In the genomic region with DNA sequence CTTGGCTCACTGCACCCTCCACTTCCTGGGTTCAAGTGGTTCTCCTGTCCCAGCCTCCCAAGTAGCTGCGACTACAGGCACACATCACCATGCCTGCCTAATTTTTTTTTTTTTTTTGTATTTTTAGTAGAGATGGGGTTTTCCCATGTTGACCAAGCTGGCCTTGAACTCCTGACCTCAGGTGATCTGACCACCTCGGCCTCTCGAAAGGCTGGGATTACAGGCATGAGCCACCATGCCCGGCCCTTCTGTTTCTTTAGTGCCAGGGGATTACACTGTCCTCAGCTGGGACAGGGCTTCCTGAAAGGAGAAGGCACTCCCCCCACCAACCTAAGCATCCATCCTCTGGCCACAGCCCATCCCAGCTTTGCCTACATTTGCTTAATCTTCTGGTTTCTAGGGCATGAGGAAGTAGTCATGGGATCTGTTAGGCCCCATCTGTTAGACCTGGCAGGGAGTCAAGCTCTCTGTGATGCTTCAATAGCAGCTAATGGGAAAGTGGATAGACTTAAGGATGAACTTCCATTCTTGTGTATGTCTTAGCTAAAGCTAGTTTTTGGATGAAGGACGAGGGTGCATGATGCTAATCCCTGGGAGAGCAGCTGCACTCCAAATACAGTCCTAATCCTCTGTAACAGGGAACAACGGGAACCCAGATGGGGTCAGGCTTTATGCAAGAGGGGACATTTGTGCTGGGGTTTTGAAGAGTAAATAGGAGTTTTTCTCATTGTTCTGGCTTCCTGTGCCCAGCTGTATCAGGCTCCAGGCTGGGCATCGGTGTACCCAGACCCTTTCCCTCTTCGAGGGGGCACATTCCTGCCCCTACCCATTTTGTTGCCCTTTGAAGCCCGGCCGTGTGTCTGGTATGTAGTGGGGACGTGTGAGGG, we compare ENCODE assay signal across 14 cellular contexts. TPM values are rescaled to one million over a fixed set of nuclear protein-coding genes. Genes with fewer than 3 reads are reported as not detected.
DNase-seq lines count a peak whose midpoint lies in the region; ATAC-seq and TF ChIP-seq lines count a peak whose summit lies in the region.
"Had no signal": no experiment of that assay in that cellular context is flagged by ENCODE, and none has a peak within 500 bp of the region (broad histone marks: within the 10 kb centered on the region; RNA-seq: fewer than 3 reads in every experiment).

No MANE protein-coding gene starts in this region.

- no peak overlapping the region; the same call in 1 of the 2 replicates for H3K27ac ChIP-seq in MM.1S (ENCODE audit: low read length)
- H3K27ac ChIP-seq in neural progenitor cell = no peak overlapping the region
- H3K27ac ChIP-seq: RWPE1 had no signal

- peaks cover 23 to 28% of the 10 kb centered on the region in 2 donors for H3K36me3 Mint-ChIP-seq in activated T-cell treated with anti-CD3 and anti-CD28 coated beads, Interleukin-2, amount 50 U/mL, for 72 hours (ENCODE audit: insufficient read depth in 2 of 2)
- peaks cover 42% of the 10 kb centered on the region for H3K36me3 Mint-ChIP-seq in activated CD4-positive, alpha-beta memory T cell treated with anti-CD3 and anti-CD28 coated beads, Interleukin-2, amount 10 ng/mL, durations not matched to agents 7 days and 5 days (ENCODE audit: low read depth)
- H3K36me3 Mint-ChIP-seq in neural progenitor cell = no peaks in the 10 kb centered on the region

- H3K4me1 Mint-ChIP-seq in activated T-cell treated with anti-CD3 and anti-CD28 coated beads, Interleukin-2, amount 50 U/mL, for 72 hours (ENCODE audit: low read depth) = peaks cover 55% of the 10 kb centered on the region
- H3K4me1 Mint-ChIP-seq in activated CD4-positive, alpha-beta memory T cell treated with anti-CD3 and anti-CD28 coated beads, Interleukin-2, amount 10 ng/mL, durations not matched to agents 7 days and 5 days = peaks cover 61% of the 10 kb centered on the region
- peaks cover 3% of the 10 kb centered on the region for H3K4me1 Mint-ChIP-seq in neural progenitor cell

- TF ChIP-seq CTCF in MM.1S (IDR thresholded peaks at IDR 0.05; ENCODE audit: low read length) (no peak), neural progenitor cell (IDR thresholded peaks at IDR 0.05) (no peak)

- DNase-seq in activated T-cell treated with anti-CD3 and anti-CD28 coated beads, Interleukin-2, amount 50 U/mL, for 72 hours = no peak
- no peak for DNase-seq in activated T-cell treated with anti-CD3 and anti-CD28 coated beads, Interleukin-2, amount 50 U/mL, for 1 hour
- DNase-seq in MM.1S (no peak), neural progenitor cell (ENCODE audit: low spot score) (peak; percentile 38), kidney tubule cell (ENCODE audit: low spot score) (no peak), HT-29 (ENCODE audit: low spot score) (no peak), retina (no peak)
- no peak for DNase-seq in activated CD4-positive, alpha-beta memory T cell treated with anti-CD3 and anti-CD28 coated beads, Interleukin-2, amount 10 ng/mL, durations not matched to agents 7 days and 5 days
- DNase-seq: C1 segment of cervical spinal cord; central memory CD4-positive, alpha-beta T cell; glutamatergic neuron; GOT3; NCI-H1417 had no signal

- H3K36me3 ChIP-seq in MM.1S (replicated peaks; ENCODE audit: insufficient read depth, low read length) (peaks cover 8% of the 10 kb centered on the region), neural progenitor cell (no peaks in the 10 kb centered on the region)

- H3K4me3 Mint-ChIP-seq in activated T-cell treated with anti-CD3 and anti-CD28 coated beads, Interleukin-2, amount 50 U/mL, for 72 hours = peak overlapping the region; percentile 63 to 97
- peak overlapping the region; percentile 60 for H3K4me3 Mint-ChIP-seq in activated CD4-positive, alpha-beta memory T cell treated with anti-CD3 and anti-CD28 coated beads, Interleukin-2, amount 10 ng/mL, durations not matched to agents 7 days and 5 days
- no peak overlapping the region for H3K4me3 Mint-ChIP-seq in neural progenitor cell

- H3K9me3 ChIP-seq in MM.1S (replicated peaks; ENCODE audit: insufficient read depth, low read length) (no peaks in the 10 kb centered on the region), neural progenitor cell (ENCODE audit: low read depth) (no peaks in the 10 kb centered on the region)

- H3K4me2 ChIP-seq in MM.1S (ENCODE audit: low read depth, low read length) = peak overlapping the region; percentile 59
- no peak overlapping the region for H3K4me2 ChIP-seq in neural progenitor cell

- H3K27me3 Mint-ChIP-seq in activated T-cell treated with anti-CD3 and anti-CD28 coated beads, Interleukin-2, amount 50 U/mL, for 72 hours (ENCODE audit: low read depth) = no peaks in the 10 kb centered on the region
- H3K27me3 Mint-ChIP-seq in activated CD4-positive, alpha-beta memory T cell treated with anti-CD3 and anti-CD28 coated beads, Interleukin-2, amount 10 ng/mL, durations not matched to agents 7 days and 5 days = no peaks in the 10 kb centered on the region
- peaks cover 9% of the 10 kb centered on the region for H3K27me3 Mint-ChIP-seq in neural progenitor cell (ENCODE audit: insufficient read depth, low read depth)

- H4K20me1 ChIP-seq in MM.1S (ENCODE audit: insufficient read depth, low read length) (peaks cover 5% of the 10 kb centered on the region; the same call in 1 of the 2 replicates), neural progenitor cell (ENCODE audit: low read depth) (no peaks in the 10 kb centered on the region)

- H3K9ac ChIP-seq in MM.1S (ENCODE audit: low read length) (no peak overlapping the region), neural progenitor cell (no peak overlapping the region)

- ATAC-seq in activated T-cell treated with anti-CD3 and anti-CD28 coated beads, Interleukin-2, amount 50 U/mL, for 72 hours (replicated peaks in 1 of 2) = no peak

- H3K79me2 ChIP-seq in MM.1S (ENCODE audit: low read length) = peaks cover 81% of the 10 kb centered on the region
- H3K79me2 ChIP-seq in neural progenitor cell (ENCODE audit: low read depth) = no peaks in the 10 kb centered on the region

- POLR2A ChIA-PET in activated CD4-positive, alpha-beta memory T cell treated with anti-CD3 and anti-CD28 coated beads, Interleukin-2, amount 10 ng/mL, durations not matched to agents 7 days and 5 days (lab: Charles Lee) = interaction anchor here (0.8 to 4.3 kb wide), 3 partner anchors 8 to 26 kb away, joined by 3 to 77 read pairs (median 4); a partner anchor contains a TSS

- peak overlapping the region; percentile 76 for H3K27ac Mint-ChIP-seq in activated T-cell treated with anti-CD3 and anti-CD28 coated beads, Interleukin-2, amount 50 U/mL, for 72 hours
- H3K27ac Mint-ChIP-seq in activated CD4-positive, alpha-beta memory T cell treated with anti-CD3 and anti-CD28 coated beads, Interleukin-2, amount 10 ng/mL, durations not matched to agents 7 days and 5 days = peak overlapping the region; percentile 32
- H3K27ac Mint-ChIP-seq in neural progenitor cell = no peak overlapping the region

- H3K9me2 ChIP-seq in MM.1S (replicated peaks; ENCODE audit: insufficient read depth, low read length) = no peaks in the 10 kb centered on the region

- no peak overlapping the region for H3K4me3 ChIP-seq in MM.1S (ENCODE audit: low read length)
- no peak overlapping the region for H3K4me3 ChIP-seq in neural progenitor cell

- peaks cover 2 to 15% of the 10 kb centered on the region in 2 donors for H3K9me3 Mint-ChIP-seq in activated T-cell treated with anti-CD3 and anti-CD28 coated beads, Interleukin-2, amount 50 U/mL, for 72 hours
- H3K9me3 Mint-ChIP-seq in activated CD4-positive, alpha-beta memory T cell treated with anti-CD3 and anti-CD28 coated beads, Interleukin-2, amount 10 ng/mL, durations not matched to agents 7 days and 5 days = peaks cover 7% of the 10 kb centered on the region
- peaks cover 9% of the 10 kb centered on the region for H3K9me3 Mint-ChIP-seq in neural progenitor cell

- H3K27me3 ChIP-seq in MM.1S (replicated peaks; ENCODE audit: insufficient read depth, low read length) (no peaks in the 10 kb centered on the region), neural progenitor cell (no peaks in the 10 kb centered on the region)

- H3K4me1 ChIP-seq in MM.1S (ENCODE audit: low read length) (peaks cover 40% of the 10 kb centered on the region), neural progenitor cell (no peaks in the 10 kb centered on the region)

- CTCF ChIA-PET in activated CD4-positive, alpha-beta memory T cell treated with anti-CD3 and anti-CD28 coated beads, Interleukin-2, amount 10 ng/mL, durations not matched to agents 7 days and 5 days (lab: Charles Lee) = no interaction called here

- no peak overlapping the region for H2AFZ ChIP-seq in MM.1S (ENCODE audit: low read length)
- H2AFZ ChIP-seq in neural progenitor cell (replicated peaks) = no peak overlapping the region

- H3F3A ChIP-seq in MM.1S (ENCODE audit: insufficient read depth, low read length) (peaks cover 32% of the 10 kb centered on the region), neural progenitor cell (ENCODE audit: low read depth) (peaks cover 7% of the 10 kb centered on the region)

RNA-seq across cellular contexts. Expression of a gene that starts 2.6 kb away (rescaled TPM):
- 100 to 1,000 TPM; 111 to 114 TPM for total RNA-seq in activated T-cell treated with anti-CD3 and anti-CD28 coated beads, Interleukin-2, amount 50 U/mL, for 72 hours
- 100 to 1,000 TPM; 105 to 107 TPM for total RNA-seq in activated CD4-positive, alpha-beta memory T cell treated with anti-CD3 and anti-CD28 coated beads, Interleukin-2, amount 10 ng/mL, durations not matched to agents 7 days and 5 days
- 0.15 TPM in 1 of 2 replicates, not detected in the other for total RNA-seq in neural progenitor cell (ENCODE audit: low replicate concordance)
- total RNA-seq in HT-29 (2014; rRNA removed; shearing (Covaris generic)) = 0.15 and 0.57 TPM in 2 replicates

RNA-seq across cellular contexts. Expression of a gene that starts 7.8 kb away (rescaled TPM):
- 10 to 100 TPM; 19.9 to 24.5 TPM for total RNA-seq in activated T-cell treated with anti-CD3 and anti-CD28 coated beads, Interleukin-2, amount 50 U/mL, for 72 hours
- total RNA-seq in activated CD4-positive, alpha-beta memory T cell treated with anti-CD3 and anti-CD28 coated beads, Interleukin-2, amount 10 ng/mL, durations not matched to agents 7 days and 5 days = 10 to 100 TPM; 26.4 to 28.1 TPM
- 0.65 and 1.5 TPM in 2 replicates for total RNA-seq in neural progenitor cell (ENCODE audit: low replicate concordance)
- total RNA-seq in HT-29 (2014; rRNA removed; shearing (Covaris generic)) = 110 and 119 TPM in 2 replicates

RNA-seq across cellular contexts. Expression of a gene that starts 35.6 kb away (rescaled TPM):
- total RNA-seq in activated T-cell treated with anti-CD3 and anti-CD28 coated beads, Interleukin-2, amount 50 U/mL, for 72 hours = 10 to 100 TPM; 49.0 to 68.4 TPM
- 10 to 100 TPM; 17.6 to 19.5 TPM for total RNA-seq in activated CD4-positive, alpha-beta memory T cell treated with anti-CD3 and anti-CD28 coated beads, Interleukin-2, amount 10 ng/mL, durations not matched to agents 7 days and 5 days
- total RNA-seq in neural progenitor cell (ENCODE audit: low replicate concordance) = 53.0 and 57.2 TPM in 2 replicates
- 63.7 and 65.7 TPM in 2 replicates for total RNA-seq in HT-29 (2014; rRNA removed; shearing (Covaris generic))

RNA-seq across cellular contexts. Expression of a gene that starts 37.7 kb away (rescaled TPM):
- total RNA-seq in activated T-cell treated with anti-CD3 and anti-CD28 coated beads, Interleukin-2, amount 50 U/mL, for 72 hours = 100 to 1,000 TPM; 130 to 162 TPM
- total RNA-seq in activated CD4-positive, alpha-beta memory T cell treated with anti-CD3 and anti-CD28 coated beads, Interleukin-2, amount 10 ng/mL, durations not matched to agents 7 days and 5 days = 100 to 1,000 TPM; 105 to 107 TPM
- 38.3 and 55.3 TPM in 2 replicates for total RNA-seq in neural progenitor cell (ENCODE audit: low replicate concordance)
- 43.8 and 74.2 TPM in 2 replicates for total RNA-seq in HT-29 (2014; rRNA removed; shearing (Covaris generic))

RNA-seq across cellular contexts. Expression of a gene that starts 54.6 kb away (rescaled TPM):
- total RNA-seq in activated T-cell treated with anti-CD3 and anti-CD28 coated beads, Interleukin-2, amount 50 U/mL, for 72 hours = 1 to 10 TPM; 1.8 to 2.5 TPM
- total RNA-seq in activated CD4-positive, alpha-beta memory T cell treated with anti-CD3 and anti-CD28 coated beads, Interleukin-2, amount 10 ng/mL, durations not matched to agents 7 days and 5 days = under 1 TPM; 0.28 to 0.60 TPM
- total RNA-seq in neural progenitor cell (ENCODE audit: low replicate concordance) = 0.25 and 1.5 TPM in 2 replicates
- total RNA-seq in HT-29 (2014; rRNA removed; shearing (Covaris generic)) = 0.64 TPM in 1 of 2 replicates, not detected in the other

Comparison
In these comparisons a context has a peak if more than half of its experiments do, and no peak if none do; other contexts are left out.
1. RNA of a gene that starts 2.6 kb away (total RNA-seq): 111 to 114 TPM in activated T-cell treated with anti-CD3 and anti-CD28 coated beads, Interleukin-2, amount 50 U/mL, for 72 hours and 105 to 107 TPM in activated CD4-positive, alpha-beta memory T cell treated with anti-CD3 and anti-CD28 coated beads, Interleukin-2, amount 10 ng/mL, durations not matched to agents 7 days and 5 days; 0.15 to 0.57 TPM in HT-29 and 0.15 TPM in neural progenitor cell; every median in the first group is over 10 times any median in the second.